Comparison of ENCODE assay signal across 1 cellular context in genomic region chr2:95312543-95313205, GRCh38.
TF ChIP-seq lines count a peak whose summit lies in the region.

No MANE protein-coding gene starts in this region.

TF ChIP-seq in H1, 55 proteins besides CTCF, POLR2A, EP300 and RAD21:
- no peak for TF ChIP-seq KDM1A (IDR thresholded peaks at IDR 0.05; ENCODE audit: borderline replicate concordance, low read length)
- no peak for TF ChIP-seq JUN (IDR thresholded peaks at IDR 0.05; ENCODE audit: low read depth, low read length)
- TF ChIP-seq FOSL1 (IDR thresholded peaks at IDR 0.05; ENCODE audit: insufficient read depth, low read depth, low read length), result no peak
- no peak for TF ChIP-seq CHD7 (IDR thresholded peaks at IDR 0.05; ENCODE audit: insufficient replicate concordance, low read length)
- no peak for TF ChIP-seq KDM4A (IDR thresholded peaks at IDR 0.05; ENCODE audit: low read depth, low read length, severe bottlenecking)
- no peak for TF ChIP-seq EGR1 (IDR thresholded peaks at IDR 0.05; ENCODE audit: borderline replicate concordance, low read depth, low read length)
- no peak for TF ChIP-seq MAX (IDR thresholded peaks at IDR 0.05)
- TF ChIP-seq CEBPB (IDR thresholded peaks at IDR 0.05; ENCODE audit: low read depth, low read length), result no peak
- no peak for TF ChIP-seq SUZ12 (IDR thresholded peaks at IDR 0.05; ENCODE audit: low read length)
- TF ChIP-seq ZNF274 (IDR thresholded peaks at IDR 0.05; ENCODE audit: borderline replicate concordance, extremely low read depth, low read length), result no peak
- TF ChIP-seq TAF7 (optimal IDR thresholded peaks at IDR 0.05; ENCODE audit: borderline replicate concordance, low read depth, low read length), result no peak
